In genomic region chr4:48779095-48779997, GRCh38 we compare ENCODE assay signal across 8 cellular contexts. TPM values are rescaled to one million over a fixed set of nuclear protein-coding genes. Genes with fewer than 3 reads are reported as not detected.
DNase-seq lines count a peak whose midpoint lies in the region; ATAC-seq and TF ChIP-seq lines count a peak whose summit lies in the region.

No MANE protein-coding gene starts in this region.

- H3K4me3 ChIP-seq in foreskin fibroblast (ENCODE audit: low read depth in 1 of 2, low read length in 2 of 2) (peak overlapping the region; percentile 80 to 98), stomach smooth muscle (ENCODE audit: low read length in 2 of 2) (peak overlapping the region; percentile 85 to 92)

- no peaks in the 10 kb centered on the region for H3K27me3 ChIP-seq in stomach smooth muscle (ENCODE audit: control insufficient read depth in 1 of 2, insufficient read depth in 2 of 2, low read length in 2 of 2)

- H3K9ac ChIP-seq in stomach smooth muscle (ENCODE audit: low read length in 2 of 2): peak overlapping the region; percentile 84 to 87

- peak; percentile 64 for DNase-seq in activated gamma-delta T cell (lab: John Stamatoyannopoulos, UW)
- peak; percentile 64 to 88 for DNase-seq in foreskin fibroblast
- DNase-seq in neural crest cell (ENCODE audit: low read depth, low spot score): peak; percentile 57

- peak overlapping the region; percentile 96 for H3K4me3 Mint-ChIP-seq in neural crest cell

- no peaks in the 10 kb centered on the region for H3K27me3 Mint-ChIP-seq in neural crest cell (ENCODE audit: low read depth)

- H3K36me3 ChIP-seq in stomach smooth muscle (ENCODE audit: control insufficient read depth in 2 of 2, insufficient read depth in 2 of 2, low read length in 2 of 2): no peaks in the 10 kb centered on the region

- ATAC-seq in GM19023 (IDR thresholded peaks at IDR 0.05; ENCODE audit: unreplicated experiment) (peak; percentile 41), HG03175 (IDR thresholded peaks at IDR 0.05; ENCODE audit: unreplicated experiment) (peak; percentile 34)

- peak overlapping the region; percentile 91 for H3K27ac ChIP-seq in C4-2B
- H3K27ac ChIP-seq in stomach smooth muscle (ENCODE audit: low read length): peak overlapping the region; percentile 90

- no peaks in the 10 kb centered on the region for H3K36me3 Mint-ChIP-seq in neural crest cell (ENCODE audit: low read depth)

- peaks cover 20% of the 10 kb centered on the region for H3K4me1 ChIP-seq in stomach smooth muscle (ENCODE audit: control insufficient read depth, insufficient read depth, low read length)

- no peaks in the 10 kb centered on the region for H3K9me3 ChIP-seq in stomach smooth muscle (ENCODE audit: control insufficient read depth in 2 of 2, low read length in 2 of 2)

- no peaks in the 10 kb centered on the region for H3K9me3 Mint-ChIP-seq in neural crest cell

- peaks cover 58% of the 10 kb centered on the region for H3K4me1 Mint-ChIP-seq in neural crest cell

- peak overlapping the region; percentile 95 for H3K27ac Mint-ChIP-seq in neural crest cell (ENCODE audit: unreplicated experiment)

- TF ChIP-seq CTCF in C4-2B (conservative IDR thresholded peaks at IDR 0.05) (0 out of 2 replicates have a peak, but pooled peaks have one; percentile 17), foreskin fibroblast (IDR thresholded peaks at IDR 0.05; ENCODE audit: low read depth, low read length) (no peak), neural crest cell (conservative IDR thresholded peaks at IDR 0.05) (no peak)

TF ChIP-seq in PFSK-1, 5 proteins besides CTCF, POLR2A, EP300 and RAD21:
- TF ChIP-seq FOXP2 (optimal IDR thresholded peaks at IDR 0.05; ENCODE audit: borderline replicate concordance, extremely low read depth, extremely low read length, insufficient read depth) (peak; percentile 37), SIN3A (IDR thresholded peaks at IDR 0.05; ENCODE audit: borderline replicate concordance, insufficient read depth, low read length) (peak; percentile 55; the same call in 1 of the 2 replicates)
- TF ChIP-seq, protein P1, sequence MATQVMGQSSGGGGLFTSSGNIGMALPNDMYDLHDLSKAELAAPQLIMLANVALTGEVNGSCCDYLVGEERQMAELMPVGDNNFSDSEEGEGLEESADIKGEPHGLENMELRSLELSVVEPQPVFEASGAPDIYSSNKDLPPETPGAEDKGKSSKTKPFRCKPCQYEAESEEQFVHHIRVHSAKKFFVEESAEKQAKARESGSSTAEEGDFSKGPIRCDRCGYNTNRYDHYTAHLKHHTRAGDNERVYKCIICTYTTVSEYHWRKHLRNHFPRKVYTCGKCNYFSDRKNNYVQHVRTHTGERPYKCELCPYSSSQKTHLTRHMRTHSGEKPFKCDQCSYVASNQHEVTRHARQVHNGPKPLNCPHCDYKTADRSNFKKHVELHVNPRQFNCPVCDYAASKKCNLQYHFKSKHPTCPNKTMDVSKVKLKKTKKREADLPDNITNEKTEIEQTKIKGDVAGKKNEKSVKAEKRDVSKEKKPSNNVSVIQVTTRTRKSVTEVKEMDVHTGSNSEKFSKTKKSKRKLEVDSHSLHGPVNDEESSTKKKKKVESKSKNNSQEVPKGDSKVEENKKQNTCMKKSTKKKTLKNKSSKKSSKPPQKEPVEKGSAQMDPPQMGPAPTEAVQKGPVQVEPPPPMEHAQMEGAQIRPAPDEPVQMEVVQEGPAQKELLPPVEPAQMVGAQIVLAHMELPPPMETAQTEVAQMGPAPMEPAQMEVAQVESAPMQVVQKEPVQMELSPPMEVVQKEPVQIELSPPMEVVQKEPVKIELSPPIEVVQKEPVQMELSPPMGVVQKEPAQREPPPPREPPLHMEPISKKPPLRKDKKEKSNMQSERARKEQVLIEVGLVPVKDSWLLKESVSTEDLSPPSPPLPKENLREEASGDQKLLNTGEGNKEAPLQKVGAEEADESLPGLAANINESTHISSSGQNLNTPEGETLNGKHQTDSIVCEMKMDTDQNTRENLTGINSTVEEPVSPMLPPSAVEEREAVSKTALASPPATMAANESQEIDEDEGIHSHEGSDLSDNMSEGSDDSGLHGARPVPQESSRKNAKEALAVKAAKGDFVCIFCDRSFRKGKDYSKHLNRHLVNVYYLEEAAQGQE (IDR thresholded peaks at IDR 0.05; ENCODE audit: insufficient read depth in 1 of 2, low read depth in 2 of 2, low read length in 2 of 2): no peak

RNA-seq across cellular contexts. Expression of gene FRYL, which starts 0.7 kb away (rescaled TPM):
- 3.9 TPM for polyA plus RNA-seq in PFSK-1 (2012; ENCODE audit: insufficient read length, low read depth)
- 48.7 and 51.5 TPM in 2 replicates for total RNA-seq in neural crest cell

RNA-seq across cellular contexts. Expression of gene OCIAD1, which starts 51.5 kb away (rescaled TPM):
- polyA plus RNA-seq in PFSK-1 (2012; ENCODE audit: insufficient read length, low read depth): 80.6 TPM
- 129 and 141 TPM in 2 replicates for total RNA-seq in neural crest cell

Comparison
In these comparisons a context has a peak if more than half of its experiments do, and no peak if none do; other contexts are left out.
1. Peak in every context shown above with its lines: DNase-seq, ATAC-seq, H3K4me3 ChIP-seq and H3K27ac ChIP-seq.